8 cellular contexts compared by ENCODE assay signal in genomic region chr11:83063073-83063754, GRCh38. TPM values are rescaled to one million over a fixed set of nuclear protein-coding genes. Genes with fewer than 3 reads are reported as not detected.
DNase-seq lines count a peak whose midpoint lies in the region; ATAC-seq and TF ChIP-seq lines count a peak whose summit lies in the region.

No MANE protein-coding gene starts in this region.

- intact Hi-C loops in activated CD4-positive, alpha-beta memory T cell treated with anti-CD3 and anti-CD28 coated beads for 36 hours (cut with micrococcal nuclease), result loop anchor here (1.0 to 2.0 kb wide), 6 partner anchors 8 to 94 kb away; partner anchors contain the start of genes PCF11 and RAB30
- intact Hi-C loops in upper lobe of right lung (cut with DNase I), result no loop called here

- H2AFZ ChIP-seq in hepatocyte, result no peak overlapping the region

- peaks cover 3% of the 10 kb centered on the region for H3K4me1 ChIP-seq in hepatocyte (ENCODE audit: insufficient read depth)
- H3K4me1 ChIP-seq in upper lobe of right lung, result no peaks in the 10 kb centered on the region

- H3K27ac ChIP-seq in hepatocyte (peak overlapping the region; percentile 12), upper lobe of right lung (no peak overlapping the region)

- peak overlapping the region; percentile 71 for H3K4me3 Mint-ChIP-seq in activated CD4-positive, alpha-beta memory T cell treated with anti-CD3 and anti-CD28 coated beads for 36 hours

- peaks cover 57% of the 10 kb centered on the region for H3K79me2 ChIP-seq in hepatocyte

- CTCF ChIA-PET in activated CD4-positive, alpha-beta memory T cell treated with anti-CD3 and anti-CD28 coated beads for 36 hours (lab: Charles Lee), result interaction anchor here (0.7 to 1.7 kb wide), 4 partner anchors 9 to 186 kb away, joined by 3 to 4 read pairs (median 3); partner anchors contain the start of gene RAB30

- no peaks in the 10 kb centered on the region for H3K27me3 Mint-ChIP-seq in activated CD4-positive, alpha-beta memory T cell treated with anti-CD3 and anti-CD28 coated beads for 36 hours

- no peaks in the 10 kb centered on the region for H3K9me3 ChIP-seq in hepatocyte (ENCODE audit: low read depth)
- no peaks in the 10 kb centered on the region for H3K9me3 ChIP-seq in upper lobe of right lung

- ATAC-seq in GM19043 (IDR thresholded peaks at IDR 0.05; ENCODE audit: low read depth, unreplicated experiment) (peak; percentile 60), HG03103 (IDR thresholded peaks at IDR 0.05; ENCODE audit: low read depth, unreplicated experiment) (peak; percentile 57), upper lobe of right lung (no peak)

- TF ChIP-seq CTCF in hepatocyte (IDR thresholded peaks at IDR 0.05; ENCODE audit: poor library complexity) (no peak), upper lobe of right lung (IDR thresholded peaks at IDR 0.05) (no peak)

- peak overlapping the region; percentile 93 for H3K27ac Mint-ChIP-seq in activated CD4-positive, alpha-beta memory T cell treated with anti-CD3 and anti-CD28 coated beads for 36 hours

- peaks cover 4% of the 10 kb centered on the region for H3K9me3 Mint-ChIP-seq in activated CD4-positive, alpha-beta memory T cell treated with anti-CD3 and anti-CD28 coated beads for 36 hours

- POLR2A ChIA-PET in activated CD4-positive, alpha-beta memory T cell treated with anti-CD3 and anti-CD28 coated beads for 36 hours (lab: Charles Lee), result interaction anchor here (1.1 to 1.8 kb wide), 3 partner anchors 9 to 93 kb away, joined by 4 to 5 read pairs (median 5); partner anchors contain the start of genes PCF11 and RAB30

- DNase-seq in CD1c-positive myeloid dendritic cell (ENCODE audit: extremely low spot score), result peak; percentile 89
- DNase-seq in activated CD4-positive, alpha-beta memory T cell treated with anti-CD3 and anti-CD28 coated beads for 36 hours, result peak; percentile 28
- DNase-seq in hepatocyte (ENCODE audit: low spot score), result no peak
- DNase-seq in upper lobe of right lung, result no peak
- no peak for DNase-seq in hypothalamus (lab: John Stamatoyannopoulos, UW)
- DNase-seq in NCI-H510A treated with DMSO at 0.1 percent for 48 hours (lab: John Stamatoyannopoulos, UW), result no peak

- H3K4me2 ChIP-seq in hepatocyte, result no peak overlapping the region

- H3K36me3 ChIP-seq in hepatocyte (replicated peaks; ENCODE audit: insufficient read depth, low read depth) (no peaks in the 10 kb centered on the region), upper lobe of right lung (no peaks in the 10 kb centered on the region)

- H3K4me3 ChIP-seq in hepatocyte (no peak overlapping the region), upper lobe of right lung (peak overlapping the region; percentile 6)

- H3K36me3 Mint-ChIP-seq in activated CD4-positive, alpha-beta memory T cell treated with anti-CD3 and anti-CD28 coated beads for 36 hours, result peaks cover 16% of the 10 kb centered on the region

- peaks cover 44% of the 10 kb centered on the region for H3K4me1 Mint-ChIP-seq in activated CD4-positive, alpha-beta memory T cell treated with anti-CD3 and anti-CD28 coated beads for 36 hours (ENCODE audit: low read depth)

- H4K20me1 ChIP-seq in hepatocyte (ENCODE audit: insufficient read depth, poor library complexity, severe bottlenecking), result no peaks in the 10 kb centered on the region

- no peaks in the 10 kb centered on the region for H3K9me2 ChIP-seq in hepatocyte (replicated peaks; ENCODE audit: insufficient read depth)

- H3K27me3 ChIP-seq in hepatocyte (no peaks in the 10 kb centered on the region), upper lobe of right lung (no peaks in the 10 kb centered on the region)

- WGBS in hepatocyte (ENCODE audit: low lambda C conversion rate, missing lambda C conversion rate), result 68% methylated on average over 7 of the region's 7 CpGs

RNA-seq across cellular contexts. Expression of gene RAB30, which starts 8.5 kb away (rescaled TPM):
- 10 to 100 TPM; 11.5 to 12.9 TPM for total RNA-seq in activated CD4-positive, alpha-beta memory T cell treated with anti-CD3 and anti-CD28 coated beads for 36 hours
- total RNA-seq in hepatocyte (10.2 and 10.5 TPM in 2 replicates), upper lobe of right lung (12.5 TPM)
- 2.5 and 2.6 TPM in 2 replicates for polyA plus RNA-seq in hepatocyte

Comparison
In these comparisons a context has a peak if more than half of its experiments do, and no peak if none do; other contexts are left out.
1. DNase-seq: peak in CD1c-positive myeloid dendritic cell (single experiment) and activated CD4-positive, alpha-beta memory T cell treated with anti-CD3 and anti-CD28 coated beads for 36 hours (single experiment); none in hepatocyte (single experiment), upper lobe of right lung (single experiment), hypothalamus (0 of 51) and NCI-H510A treated with DMSO at 0.1 percent for 48 hours (single experiment).